In the genomic region with DNA sequence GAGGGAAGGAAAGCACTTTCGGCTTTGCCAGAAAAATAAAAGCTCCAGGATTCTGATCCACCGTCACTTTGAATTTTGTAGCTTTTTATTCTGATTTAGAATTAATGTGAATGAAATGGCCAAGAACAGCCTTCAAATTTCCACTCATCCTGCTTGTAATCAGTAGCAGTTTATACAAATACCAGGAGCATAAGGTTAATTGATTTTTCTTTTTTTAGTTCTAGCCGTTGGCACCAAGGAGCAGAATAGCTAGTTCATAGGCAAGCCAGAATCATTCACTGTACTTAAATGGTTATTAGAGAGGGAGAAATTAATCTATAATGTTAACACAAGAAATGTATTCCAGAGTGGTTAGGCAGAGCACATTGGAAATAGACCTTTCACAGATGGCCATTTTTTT, we compare ENCODE assay signal across 33 cellular contexts. TPM values are rescaled to one million over a fixed set of nuclear protein-coding genes. Genes with fewer than 3 reads are reported as not detected.
"Had no signal": no experiment of that assay in that cellular context is flagged by ENCODE, and none has a peak within 500 bp of the region (broad histone marks: within the 10 kb centered on the region; RNA-seq: fewer than 3 reads in every experiment).

No MANE protein-coding gene starts in this region.

- H3K4me3 Mint-ChIP-seq: effector memory CD8-positive, alpha-beta T cell; natural killer cell; stimulated activated effector memory CD8-positive, alpha-beta T cell treated with anti-CD3 and anti-CD28 coated beads, Interleukin-12 subunit alpha, Interleukin-12 subunit beta, amount 100 ng/mL, for 72 hours had no signal

- H3K79me2 ChIP-seq: parathyroid adenoma had no signal

- H3K27ac ChIP-seq: esophagus squamous epithelium, heart right ventricle, lower lobe of right lung, neutrophil, parathyroid adenoma, prostate gland, right atrium auricular region, sigmoid colon, stomach, thyroid gland, vagina had no signal

- ATAC-seq: effector memory CD8-positive, alpha-beta T cell; heart right ventricle; left colon; left ventricle myocardium superior; lower lobe of right lung; natural killer cell; stimulated activated effector memory CD8-positive, alpha-beta T cell treated with anti-CD3 and anti-CD28 coated beads, Interleukin-12 subunit alpha, Interleukin-12 subunit beta, amount 100 ng/mL, for 72 hours had no signal

- DNase-seq: cortex of kidney; effector memory CD8-positive, alpha-beta T cell; erythroblast; esophagus squamous epithelium; foreskin melanocyte; glutamatergic neuron; heart right ventricle; hippocampal formation; islet precursor cell; kidney glomerular epithelial cell; left colon; left ventricle myocardium superior; lower lobe of right lung; natural killer cell; stimulated activated CD4-positive, alpha-beta T cell treated with anti-CD3 and anti-CD28 coated beads, Interleukin-2, amount 100 ng/mL, for 24 hours; stimulated activated CD4-positive, alpha-beta T cell treated with anti-CD3 and anti-CD28 coated beads, Interleukin-4, amount 100 ng/mL, for 24 hours; stimulated activated naive CD4-positive, alpha-beta T cell treated with Interleukin-2 at 50 U/mL for 16 hours; stomach; thyroid gland; trophoblast cell had no signal

- H3K9ac ChIP-seq: parathyroid adenoma had no signal

- H3K4me3 ChIP-seq: esophagus squamous epithelium, heart right ventricle, lower lobe of right lung, prostate gland, right atrium auricular region, sigmoid colon, stomach, thyroid gland, vagina had no signal

- H3K4me1 Mint-ChIP-seq: stimulated activated effector memory CD8-positive, alpha-beta T cell treated with anti-CD3 and anti-CD28 coated beads, Interleukin-12 subunit alpha, Interleukin-12 subunit beta, amount 100 ng/mL, for 72 hours had no signal

- H3K27ac Mint-ChIP-seq: natural killer cell; stimulated activated effector memory CD8-positive, alpha-beta T cell treated with anti-CD3 and anti-CD28 coated beads, Interleukin-12 subunit alpha, Interleukin-12 subunit beta, amount 100 ng/mL, for 72 hours had no signal

- H3K27me3 ChIP-seq: esophagus squamous epithelium, heart right ventricle, right atrium auricular region, sigmoid colon, stomach, thyroid gland, vagina had no signal

- H3K36me3 Mint-ChIP-seq: natural killer cell had no signal

- H3K4me1 ChIP-seq: esophagus squamous epithelium, lower lobe of right lung, parathyroid adenoma, prostate gland, right atrium auricular region, vagina had no signal

- H3K9me3 ChIP-seq: esophagus squamous epithelium, heart right ventricle, lower lobe of right lung, neutrophil, prostate gland, right atrium auricular region, sigmoid colon, stomach, thyroid gland, vagina had no signal

- H3K27me3 Mint-ChIP-seq: effector memory CD8-positive, alpha-beta T cell had no signal

- H3K36me3 ChIP-seq: neutrophil, prostate gland, right atrium auricular region, thyroid gland, vagina had no signal

- H3K9me3 Mint-ChIP-seq: effector memory CD8-positive, alpha-beta T cell; natural killer cell; stimulated activated effector memory CD8-positive, alpha-beta T cell treated with anti-CD3 and anti-CD28 coated beads, Interleukin-12 subunit alpha, Interleukin-12 subunit beta, amount 100 ng/mL, for 72 hours had no signal

RNA-seq across cellular contexts. Expression of gene CACNG5, which starts 41.1 kb away (rescaled TPM):
- total RNA-seq: dermis microvascular lymphatic vessel endothelial cell, esophagus squamous epithelium, heart right ventricle, left colon, left ventricle myocardium superior, lower lobe of right lung, mononuclear cell, natural killer cell, omental fat pad, prostate gland, right atrium auricular region, stomach, subcutaneous adipose tissue, thyroid gland, ureter, vagina had no signal
- polyA plus RNA-seq: heart right ventricle, neural cell, sigmoid colon, stomach had no signal
